ENCODE assay signal across 21 cellular contexts in genomic region chr12:12900786-12901157, GRCh38. TPM values are rescaled to one million over a fixed set of nuclear protein-coding genes. Genes with fewer than 3 reads are reported as not detected.
A peak's percentile ranks its signal among the peaks of the same experiment; 100 is the strongest.
DNase-seq lines count a peak whose midpoint lies in the region; ATAC-seq and TF ChIP-seq lines count a peak whose summit lies in the region.
"Had no signal": no experiment of that assay in that cellular context is flagged by ENCODE, and none has a peak within 500 bp of the region (broad histone marks: within the 10 kb centered on the region; RNA-seq: fewer than 3 reads in every experiment).

No MANE protein-coding gene starts in this region.

- intact Hi-C loops in left ventricle myocardium superior (cut with micrococcal nuclease) (no loop called here), colonic mucosa (cut with DNase I) (no loop called here), uterus (cut with DNase I; ENCODE audit: low total_unique reads) (no loop called here)
- intact Hi-C loops in activated CD4-positive, alpha-beta T cell treated with anti-CD3 and anti-CD28 coated beads, Interleukin-2, amount 10 ng/mL, durations not matched to agents 24 days and 14 days (cut with micrococcal nuclease): no loop called here

- H3K9ac ChIP-seq in colonic mucosa (ENCODE audit: low read depth in 2 of 2, low read length in 2 of 2): peak overlapping the region in 1 of 2 donors; percentile 51

- no peaks in the 10 kb centered on the region for H3K9me3 Mint-ChIP-seq in activated CD4-positive, alpha-beta T cell treated with anti-CD3 and anti-CD28 coated beads, Interleukin-2, amount 10 ng/mL, durations not matched to agents 24 days and 14 days
- H3K9me3 Mint-ChIP-seq: CD8-positive, alpha-beta T cell; naive B cell; T-helper 1 cell treated with Interleukin-12 subunit alpha and Interleukin-12 subunit beta and Interleukin-4 antibody, amounts not matched to agents 30 μg/mL and 1 μg/mL, for 36 hours had no signal

- no peak for TF ChIP-seq POLR2A in uterus (IDR thresholded peaks at IDR 0.05)

- H3K27me3 Mint-ChIP-seq in activated CD4-positive, alpha-beta T cell treated with anti-CD3 and anti-CD28 coated beads, Interleukin-2, amount 10 ng/mL, durations not matched to agents 24 days and 14 days: peaks cover 3% of the 10 kb centered on the region

- DNase-seq in right atrium auricular region (ENCODE audit: low spot score): no peak
- no peak for DNase-seq in left ventricle myocardium superior
- DNase-seq in colonic mucosa: no peak
- DNase-seq in uterus: no peak
- DNase-seq in NCI-H1694 (lab: John Stamatoyannopoulos, UW): no peak
- DNase-seq in activated CD4-positive, alpha-beta T cell treated with anti-CD3 and anti-CD28 coated beads, Interleukin-2, amount 10 ng/mL, durations not matched to agents 24 days and 14 days: no peak
- no peak for DNase-seq in DMS153 treated with DMSO at 0.1 percent for 48 hours (lab: John Stamatoyannopoulos, UW; ENCODE audit: unreplicated experiment)
- DNase-seq: activated CD4-positive, CD25-positive, alpha-beta regulatory T cell; CD8-positive, alpha-beta T cell; naive B cell; NCI-H1930; NCI-H524 treated with DMSO at 0.1 percent for 48 hours had no signal

- H3K27me3 ChIP-seq in right atrium auricular region (no peaks in the 10 kb centered on the region), colonic mucosa (no peaks in the 10 kb centered on the region), muscle layer of duodenum (ENCODE audit: low read depth, low read length) (no peaks in the 10 kb centered on the region), uterus (no peaks in the 10 kb centered on the region)
- H3K27me3 ChIP-seq: Peyer's patch, tibial nerve had no signal

- H3K36me3 ChIP-seq in right atrium auricular region (no peaks in the 10 kb centered on the region), colonic mucosa (no peaks in the 10 kb centered on the region), muscle layer of duodenum (ENCODE audit: control insufficient read depth in 1 of 2, insufficient read depth in 2 of 2, low read length in 2 of 2) (peaks cover 0 to 19% of the 10 kb centered on the region in 2 donors), uterus (no peaks in the 10 kb centered on the region)
- H3K36me3 ChIP-seq: Peyer's patch, prostate gland, tibial nerve had no signal

- no peak for TF ChIP-seq CTCF in right atrium auricular region (IDR thresholded peaks at IDR 0.05)
- TF ChIP-seq CTCF in colonic mucosa (IDR thresholded peaks at IDR 0.05): no peak
- no peak for TF ChIP-seq CTCF in uterus (IDR thresholded peaks at IDR 0.05)

- no peaks in the 10 kb centered on the region for H3K36me3 Mint-ChIP-seq in activated CD4-positive, alpha-beta T cell treated with anti-CD3 and anti-CD28 coated beads, Interleukin-2, amount 10 ng/mL, durations not matched to agents 24 days and 14 days (ENCODE audit: low read depth)
- H3K36me3 Mint-ChIP-seq: CD8-positive, alpha-beta T cell; naive B cell had no signal

- no peak overlapping the region for H3K27ac Mint-ChIP-seq in activated CD4-positive, alpha-beta T cell treated with anti-CD3 and anti-CD28 coated beads, Interleukin-2, amount 10 ng/mL, durations not matched to agents 24 days and 14 days
- H3K27ac Mint-ChIP-seq: CD8-positive, alpha-beta T cell; naive B cell; T-helper 1 cell treated with Interleukin-12 subunit alpha and Interleukin-12 subunit beta and Interleukin-4 antibody, amounts not matched to agents 30 μg/mL and 1 μg/mL, for 36 hours had no signal

- peaks cover 10% of the 10 kb centered on the region for H3K4me1 Mint-ChIP-seq in activated CD4-positive, alpha-beta T cell treated with anti-CD3 and anti-CD28 coated beads, Interleukin-2, amount 10 ng/mL, durations not matched to agents 24 days and 14 days

- H3K4me1 ChIP-seq in right atrium auricular region: no peaks in the 10 kb centered on the region
- peaks cover 4% of the 10 kb centered on the region for H3K4me1 ChIP-seq in colonic mucosa
- peaks cover 0 to 7% of the 10 kb centered on the region in 2 donors for H3K4me1 ChIP-seq in muscle layer of duodenum (ENCODE audit: control insufficient read depth in 1 of 2, insufficient read depth in 2 of 2, low read length in 2 of 2)
- peaks cover 0 to 8% of the 10 kb centered on the region in 2 donors for H3K4me1 ChIP-seq in uterus

- H3K4me3 ChIP-seq in right atrium auricular region: no peak overlapping the region
- H3K4me3 ChIP-seq in colonic mucosa: no peak overlapping the region
- no peak overlapping the region for H3K4me3 ChIP-seq in muscle layer of duodenum (ENCODE audit: low read depth in 1 of 2, low read length in 2 of 2)
- H3K4me3 ChIP-seq in uterus: no peak overlapping the region
- H3K4me3 ChIP-seq: prostate gland, tibial nerve had no signal

- H3K9me3 ChIP-seq in right atrium auricular region (no peaks in the 10 kb centered on the region), colonic mucosa (no peaks in the 10 kb centered on the region), muscle layer of duodenum (ENCODE audit: control insufficient read depth in 1 of 2, low read length in 2 of 2) (no peaks in the 10 kb centered on the region), uterus (no peaks in the 10 kb centered on the region)
- H3K9me3 ChIP-seq: Peyer's patch, prostate gland, tibial nerve had no signal

- no peak for ATAC-seq in left ventricle myocardium superior
- ATAC-seq: CD8-positive, alpha-beta T cell had no signal

- H3K4me3 Mint-ChIP-seq in activated CD4-positive, alpha-beta T cell treated with anti-CD3 and anti-CD28 coated beads, Interleukin-2, amount 10 ng/mL, durations not matched to agents 24 days and 14 days: no peak overlapping the region
- H3K4me3 Mint-ChIP-seq: CD8-positive, alpha-beta T cell; T-helper 1 cell treated with Interleukin-12 subunit alpha and Interleukin-12 subunit beta and Interleukin-4 antibody, amounts not matched to agents 30 μg/mL and 1 μg/mL, for 36 hours had no signal

- H3K27ac ChIP-seq in right atrium auricular region (peak overlapping the region; percentile 72 to 79), colonic mucosa (peak overlapping the region; percentile 65), muscle layer of duodenum (ENCODE audit: low read length) (peak overlapping the region; percentile 18), uterus (peak overlapping the region; percentile 91 to 94)

RNA-seq across cellular contexts. Expression of gene GPRC5A, which starts 9.4 kb away (rescaled TPM):
- total RNA-seq in right atrium auricular region: 10 to 100 TPM; 10.1 to 14.3 TPM
- 1.9 TPM for total RNA-seq in left ventricle myocardium superior
- 100 to 1,000 TPM; 234 to 246 TPM for total RNA-seq in colonic mucosa
- total RNA-seq in uterus: 10 to 100 TPM in 3 of 4 donors, 1 to 10 TPM in 1; 2.0 to 13.2 (median 12.4) TPM
- total RNA-seq in activated CD4-positive, alpha-beta T cell treated with anti-CD3 and anti-CD28 coated beads, Interleukin-2, amount 10 ng/mL, durations not matched to agents 24 days and 14 days: not detected in 2 replicates
- total RNA-seq: activated CD8-positive, alpha-beta memory T cell treated with anti-CD3 and anti-CD28 coated beads for 36 hours; CD8-positive, alpha-beta T cell had no signal

RNA-seq across cellular contexts. Expression of gene GPRC5D, which starts 51.2 kb away (rescaled TPM):
- not detected for total RNA-seq in right atrium auricular region
- not detected for total RNA-seq in left ventricle myocardium superior
- total RNA-seq in colonic mucosa: under 1 TPM in 1 of 2 donors, not detected in 1; 0.27 TPM
- total RNA-seq in uterus: not detected
- total RNA-seq in activated CD4-positive, alpha-beta T cell treated with anti-CD3 and anti-CD28 coated beads, Interleukin-2, amount 10 ng/mL, durations not matched to agents 24 days and 14 days: not detected in 2 replicates
- total RNA-seq: A673; activated CD8-positive, alpha-beta memory T cell treated with anti-CD3 and anti-CD28 coated beads for 36 hours; CD8-positive, alpha-beta T cell; HT1080; left cardiac atrium; prostate gland; tibial nerve had no signal

Comparison
In these comparisons a context has a peak if more than half of its experiments do, and no peak if none do; other contexts are left out.
1. H3K27ac ChIP-seq: peak in every context shown above with its lines; median percentile 92 in uterus; 76 in right atrium auricular region; 65 in colonic mucosa; 18 in muscle layer of duodenum.
2. RNA of gene GPRC5A, which starts 9.4 kb away (total RNA-seq): 234 to 246 TPM in colonic mucosa; 10.1 to 14.3 TPM in right atrium auricular region, 2.0 to 13.2 TPM in uterus, 1.9 TPM in left ventricle myocardium superior (single experiment) and not detected in activated CD4-positive, alpha-beta T cell treated with anti-CD3 and anti-CD28 coated beads, Interleukin-2, amount 10 ng/mL, durations not matched to agents 24 days and 14 days; every median in the first group is over 10 times any median in the second.